Comparison of ENCODE assay signal across 8 cellular contexts in the genomic region with DNA sequence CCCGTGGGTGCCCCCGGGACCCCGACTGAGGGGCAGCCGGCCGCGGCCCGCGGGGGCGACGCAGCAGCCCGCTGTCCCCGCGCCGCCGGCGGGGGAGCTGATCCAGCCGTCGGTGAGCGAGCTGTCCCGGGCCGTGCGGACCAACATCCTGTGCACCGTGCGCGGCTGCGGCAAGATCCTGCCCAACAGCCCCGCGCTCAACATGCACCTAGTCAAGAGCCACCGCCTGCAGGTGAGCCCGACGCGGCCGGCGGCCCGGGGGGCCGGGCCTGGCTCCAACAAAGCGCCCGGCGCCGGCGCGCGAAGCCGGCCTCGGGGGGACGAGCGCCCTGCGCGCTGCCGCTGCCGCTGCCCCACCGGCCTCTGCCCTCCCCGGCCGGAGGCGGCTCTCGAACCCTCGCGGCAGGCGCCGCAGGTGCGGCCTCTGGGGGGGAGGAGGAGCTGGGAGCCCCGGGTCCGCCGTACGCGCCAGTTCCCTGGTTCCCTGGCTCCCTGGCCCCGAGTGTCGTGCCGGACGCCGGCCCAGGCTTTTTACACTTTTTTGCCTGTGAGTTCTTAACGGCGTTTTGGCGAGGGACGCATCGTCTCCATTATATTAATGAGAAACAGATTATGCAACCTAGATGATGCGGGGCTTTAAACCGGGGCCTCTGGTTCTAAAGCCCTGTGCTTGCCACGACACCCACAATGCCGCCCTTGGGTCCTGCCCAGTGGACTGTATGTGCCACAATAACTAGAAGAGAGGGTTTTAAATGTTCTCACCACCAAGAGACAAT. TPM values are rescaled to one million over a fixed set of nuclear protein-coding genes. Genes with fewer than 3 reads are reported as not detected.
DNase-seq lines count a peak whose midpoint lies in the region; ATAC-seq lines count a peak whose summit lies in the region.

No MANE protein-coding gene starts in this region.

- H4K5ac ChIP-seq in mesendoderm (ENCODE audit: low read length): no peak overlapping the region

- H3K36me3 ChIP-seq in mesendoderm (ENCODE audit: control insufficient read depth, insufficient read depth, low read length): no peaks in the 10 kb centered on the region

- H3K4me1 ChIP-seq in mesendoderm (ENCODE audit: control insufficient read depth, low read depth, low read length): peaks cover 4% of the 10 kb centered on the region

- peak overlapping the region; percentile 94 for H3K18ac ChIP-seq in mesendoderm (ENCODE audit: low read length)

- H2AK5ac ChIP-seq in mesendoderm (ENCODE audit: low read length): no peak overlapping the region

- H3K79me2 ChIP-seq in mesendoderm (ENCODE audit: control insufficient read depth, insufficient read depth, low read length): peaks cover 26% of the 10 kb centered on the region

- peak overlapping the region; percentile 77 for H3K4me2 ChIP-seq in mesendoderm (ENCODE audit: low read length)

- peaks cover 18% of the 10 kb centered on the region for H3K79me1 ChIP-seq in mesendoderm (ENCODE audit: low read length)

- H3K4ac ChIP-seq in mesendoderm (ENCODE audit: low read depth, low read length): peak overlapping the region; percentile 58

- H3K4me3 ChIP-seq in mesendoderm (ENCODE audit: low read length): peak overlapping the region; percentile 54

- peak overlapping the region; percentile 33 for H3K27ac ChIP-seq in mesendoderm (ENCODE audit: low read depth, low read length)

- WGBS in mesendoderm (ENCODE audit: extremely low coverage, insufficient coverage, low lambda C conversion rate): no CpG with 5 or more reads among the region's 80 CpGs

- no peaks in the 10 kb centered on the region for H3K27me3 ChIP-seq in mesendoderm (ENCODE audit: insufficient read depth, low read length, poor library complexity)

- H2BK5ac ChIP-seq in mesendoderm (ENCODE audit: low read length): no peak overlapping the region

- peak overlapping the region; percentile 93 for H3K9ac ChIP-seq in mesendoderm (ENCODE audit: low read length)

- H2BK120ac ChIP-seq in mesendoderm (ENCODE audit: low read depth, low read length): no peak overlapping the region

- no peak overlapping the region for H2BK15ac ChIP-seq in mesendoderm (replicated peaks; ENCODE audit: low read depth)

- peak overlapping the region; percentile 84 for H4K8ac ChIP-seq in mesendoderm (ENCODE audit: low read depth, low read length)

- DNase-seq in COR-L47 (lab: John Stamatoyannopoulos, UW): peak; percentile 16
- peak; percentile 32 for DNase-seq in HT-29 (ENCODE audit: low spot score)
- DNase-seq in effector CD4-positive, alpha-beta T cell: peak; percentile 11
- peak; percentile 53 for DNase-seq in mesendoderm
- peak; percentile 6 for DNase-seq in stimulated activated CD8-positive, alpha-beta memory T cell treated with anti-CD3 and anti-CD28 coated beads, Interleukin-4, amount 100 ng/mL, for 24 hours (ENCODE audit: low read depth)
- DNase-seq in dedifferentiated amniotic fluid mesenchymal stem cell (ENCODE audit: extremely low spot score): no peak

- ATAC-seq in GM21367 (IDR thresholded peaks at IDR 0.05; ENCODE audit: unreplicated experiment): peak; percentile 45
- peak; percentile 70 to 73 for ATAC-seq in activated CD4-positive, CD25-positive, alpha-beta regulatory T cell treated with anti-CD3 and anti-CD28 coated beads, Interleukin-2, amount 50 U/mL, for 24 hours

- no peak overlapping the region for H3K23ac ChIP-seq in mesendoderm (ENCODE audit: low read length)

- H3K56ac ChIP-seq in mesendoderm (ENCODE audit: low read length): peak overlapping the region; percentile 94

RNA-seq across cellular contexts. Expression of a gene that starts 0.5 kb away (rescaled TPM):
- total RNA-seq in HT-29 (2014; rRNA removed; shearing (Covaris generic)): 16.8 and 19.3 TPM in 2 replicates
- 42.0 TPM for polyA plus RNA-seq in mesendoderm (2013, experiment 1 of 2)
- polyA plus RNA-seq in mesendoderm (2013, experiment 2 of 2): 45.1 TPM

RNA-seq across cellular contexts. Expression of a gene that starts 29.1 kb away (rescaled TPM):
- total RNA-seq in HT-29 (2014; rRNA removed; shearing (Covaris generic)): 45.9 and 64.4 TPM in 2 replicates
- 80.1 TPM for polyA plus RNA-seq in mesendoderm (2013, experiment 1 of 2)
- 73.8 TPM for polyA plus RNA-seq in mesendoderm (2013, experiment 2 of 2)

RNA-seq across cellular contexts. Expression of a gene that starts 29.5 kb away (rescaled TPM):
- 57.7 and 87.8 TPM in 2 replicates for total RNA-seq in HT-29 (2014; rRNA removed; shearing (Covaris generic))
- 181 TPM for polyA plus RNA-seq in mesendoderm (2013, experiment 1 of 2)
- polyA plus RNA-seq in mesendoderm (2013, experiment 2 of 2): 174 TPM

RNA-seq across cellular contexts. Expression of a gene that starts 40.9 kb away (rescaled TPM):
- total RNA-seq in HT-29 (2014; rRNA removed; shearing (Covaris generic)): 2.4 TPM in 1 of 2 replicates, not detected in the other
- polyA plus RNA-seq in mesendoderm (2013, experiment 1 of 2): 0.91 TPM
- 0.88 TPM for polyA plus RNA-seq in mesendoderm (2013, experiment 2 of 2)
